In genomic region chr22:46013460-46014416, GRCh38 we compare ENCODE assay signal across 8 cellular contexts. TPM values are rescaled to one million over a fixed set of nuclear protein-coding genes. Genes with fewer than 3 reads are reported as not detected.
A peak's percentile ranks its signal among the peaks of the same experiment; 100 is the strongest.
DNase-seq lines count a peak whose midpoint lies in the region; ATAC-seq and TF ChIP-seq lines count a peak whose summit lies in the region.

No MANE protein-coding gene starts in this region.

- H3K36me3 Mint-ChIP-seq in GM23338 (ENCODE audit: low read depth), result no peaks in the 10 kb centered on the region
- H3K36me3 Mint-ChIP-seq in activated naive CD4-positive, alpha-beta T cell treated with anti-CD3 and anti-CD28 coated beads, Interleukin-2, amount 50 U/mL, for 24 hours, result no peaks in the 10 kb centered on the region

- H3K27me3 Mint-ChIP-seq in GM23338 (ENCODE audit: insufficient read depth, low read depth, poor library complexity), result peaks cover 11% of the 10 kb centered on the region
- H3K27me3 Mint-ChIP-seq in activated naive CD4-positive, alpha-beta T cell treated with anti-CD3 and anti-CD28 coated beads, Interleukin-2, amount 50 U/mL, for 24 hours, result no peaks in the 10 kb centered on the region

- ATAC-seq in GM23338, result peak; percentile 85
- peak; percentile 96 for ATAC-seq in omental fat pad (ENCODE audit: low FRiP score)

- H3K9ac ChIP-seq in SK-N-MC (ENCODE audit: insufficient read length), result peak overlapping the region; percentile 76

- H3K4me2 ChIP-seq in GM23338, result peak overlapping the region; percentile 89

- H3F3A ChIP-seq in GM23338 (replicated peaks; ENCODE audit: low read depth), result no peaks in the 10 kb centered on the region

- TF ChIP-seq CTCF in GM23338 (conservative IDR thresholded peaks at IDR 0.05; ENCODE audit: low read depth in 2 of 2) (peak; percentile 62 to 71), omental fat pad (IDR thresholded peaks at IDR 0.05) (no peak)

- H3K36me3 ChIP-seq in GM23338 (ENCODE audit: insufficient read depth) (no peaks in the 10 kb centered on the region), SK-N-MC (ENCODE audit: insufficient read depth, low read length) (no peaks in the 10 kb centered on the region)

- DNase-seq in ELR (ENCODE audit: low read depth) (peak; percentile 98), GM23338 (ENCODE audit: low spot score) (peak; percentile 90), LoVo (ENCODE audit: low spot score) (peak; percentile 95), SK-N-MC (ENCODE audit: low read depth, low spot score) (no peak), globus pallidus (ENCODE audit: low spot score) (peak; percentile 82), omental fat pad (ENCODE audit: low spot score) (peak; percentile 86)

- peak overlapping the region; percentile 94 for H2AFZ ChIP-seq in GM23338

- H3K4me3 ChIP-seq in GM23338, result peak overlapping the region; percentile 77
- peak overlapping the region; percentile 85 for H3K4me3 ChIP-seq in SK-N-MC

- no peaks in the 10 kb centered on the region for H3K79me2 ChIP-seq in GM23338 (replicated peaks; ENCODE audit: insufficient read depth)

- no peaks in the 10 kb centered on the region for H3K27me3 ChIP-seq in GM23338 (ENCODE audit: insufficient read depth)

- H3K27ac ChIP-seq in GM23338 (ENCODE audit: low read depth), result peak overlapping the region; percentile 72
- H3K27ac ChIP-seq in SK-N-MC, result peak overlapping the region; percentile 84
- peak overlapping the region; percentile 92 for H3K27ac ChIP-seq in temporal lobe (ENCODE audit: low read depth, low read length)

- peaks cover 9% of the 10 kb centered on the region for H3K4me1 Mint-ChIP-seq in GM23338
- peaks cover 6% of the 10 kb centered on the region for H3K4me1 Mint-ChIP-seq in activated naive CD4-positive, alpha-beta T cell treated with anti-CD3 and anti-CD28 coated beads, Interleukin-2, amount 50 U/mL, for 24 hours

- peaks cover 3% of the 10 kb centered on the region; the same call in 1 of the 2 replicates for H3K4me1 ChIP-seq in GM23338 (ENCODE audit: insufficient read depth)

- no peaks in the 10 kb centered on the region for H3K9me3 Mint-ChIP-seq in GM23338
- H3K9me3 Mint-ChIP-seq in activated naive CD4-positive, alpha-beta T cell treated with anti-CD3 and anti-CD28 coated beads, Interleukin-2, amount 50 U/mL, for 24 hours, result no peaks in the 10 kb centered on the region

- H3K4me3 Mint-ChIP-seq in GM23338, result peak overlapping the region; percentile 87
- peak overlapping the region; percentile 88 for H3K4me3 Mint-ChIP-seq in activated naive CD4-positive, alpha-beta T cell treated with anti-CD3 and anti-CD28 coated beads, Interleukin-2, amount 50 U/mL, for 24 hours

- H4K20me1 ChIP-seq in GM23338 (replicated peaks; ENCODE audit: insufficient read depth), result no peaks in the 10 kb centered on the region

- H3K9me3 ChIP-seq in SK-N-MC (ENCODE audit: low read depth, low read length), result no peaks in the 10 kb centered on the region

- no peaks in the 10 kb centered on the region for H3K9me2 ChIP-seq in GM23338 (ENCODE audit: insufficient read depth)

- H3K27ac Mint-ChIP-seq in GM23338, result peak overlapping the region; percentile 88
- peak overlapping the region; percentile 91 for H3K27ac Mint-ChIP-seq in activated naive CD4-positive, alpha-beta T cell treated with anti-CD3 and anti-CD28 coated beads, Interleukin-2, amount 50 U/mL, for 24 hours

TF ChIP-seq in GM23338, 12 proteins besides CTCF, POLR2A, EP300 and RAD21:
- TF ChIP-seq POLR2AphosphoS5 (IDR thresholded peaks at IDR 0.05; ENCODE audit: low read depth) (peak; percentile 61), EZH2 (IDR thresholded peaks at IDR 0.05; ENCODE audit: low read depth, unreplicated experiment) (no peak), CREB1 (CRISPR knock-in tag; IDR thresholded peaks at IDR 0.05; ENCODE audit: low read depth) (peak; percentile 35; the same call in 1 of the 2 replicates), ZNF331 (CRISPR knock-in tag; IDR thresholded peaks at IDR 0.05; ENCODE audit: low read depth) (no peak)

RNA-seq across cellular contexts. Expression of gene WNT7B, which starts 36.8 kb away (rescaled TPM):
- total RNA-seq in GM23338 (2014; rRNA removed; shearing (Covaris generic)), result 0.10 and 3.0 TPM in 2 replicates
- polyA plus RNA-seq in GM23338 (2016; fragmentation: Nextera tagmentation; extraction: Ambion mirVana), result 0.17 TPM in 1 of 2 replicates, not detected in the other
- under 1 TPM in 2 of 4 donors, not detected in 2; 0.28 to 0.48 TPM for total RNA-seq in omental fat pad
- total RNA-seq in temporal lobe, result 2.7 TPM

Comparison
In these comparisons a context has a peak if more than half of its experiments do, and no peak if none do; other contexts are left out.
1. CTCF ChIP-seq: peak in GM23338 (2 of 2); none in omental fat pad (0 of 3).
2. Peak in every context shown above with its lines, with median percentiles within 50 percentile points of each other: H3K27ac ChIP-seq.